23 cellular contexts compared by ENCODE assay signal in the genomic region with DNA sequence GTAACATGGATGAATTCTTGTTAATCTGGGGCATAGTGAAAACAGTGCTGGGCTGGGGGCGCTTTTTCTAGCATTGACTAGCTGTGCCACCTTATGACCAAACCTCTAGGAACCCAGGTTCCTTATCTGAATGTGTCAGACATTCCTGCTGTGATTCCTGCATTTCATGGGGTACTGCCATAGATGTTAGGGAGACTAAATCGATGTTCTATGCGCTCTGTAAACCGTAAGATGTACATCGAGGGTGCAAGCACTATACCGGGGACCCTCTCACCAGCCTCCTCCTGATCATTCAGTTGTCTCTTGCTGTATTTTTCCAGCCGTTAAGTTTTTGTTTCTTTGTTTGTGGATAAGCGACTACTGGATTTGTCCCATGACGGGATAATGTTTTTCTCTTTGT.
DNase-seq lines count a peak whose midpoint lies in the region; ATAC-seq and TF ChIP-seq lines count a peak whose summit lies in the region.
"Had no signal": no experiment of that assay in that cellular context is flagged by ENCODE, and none has a peak within 500 bp of the region (broad histone marks: within the 10 kb centered on the region; RNA-seq: fewer than 3 reads in every experiment).

No MANE protein-coding gene starts in this region.

- H3K4me1 ChIP-seq in right cardiac atrium (ENCODE audit: control insufficient read depth, insufficient read depth, low read length) (no peaks in the 10 kb centered on the region), esophagus muscularis mucosa (no peaks in the 10 kb centered on the region)
- H3K4me1 ChIP-seq: A549, BE2C had no signal

- DNase-seq in right cardiac atrium (no peak), cardiac septum (ENCODE audit: low spot score) (no peak), esophagus muscularis mucosa (ENCODE audit: extremely low spot score) (peak; percentile 87), osteocyte (ENCODE audit: extremely low spot score, unreplicated experiment) (peak; percentile 17)
- no peak for DNase-seq in activated CD4-positive, alpha-beta T cell treated with anti-CD3 and anti-CD28 coated beads for 1 hour
- DNase-seq: 8988T; ACHN; AML-193; BE2C; Calu3; CD4-positive, alpha-beta T cell; COR-L47; DMS53; DMS79 treated with DMSO at 0.1 percent for 48 hours; GF-D8; H9 had no signal

- peak overlapping the region in 3 of 5 experiments; percentile 91 to 97 (median 96) for H3K27ac Mint-ChIP-seq in brain
- H3K27ac Mint-ChIP-seq in osteocyte (ENCODE audit: unreplicated experiment): no peak overlapping the region
- H3K27ac Mint-ChIP-seq: CD4-positive, alpha-beta T cell; GM23338 had no signal

- H3K9me3 Mint-ChIP-seq in brain: peaks cover 0 to 8% (median 4%) of the 10 kb centered on the region in 5 experiments
- H3K9me3 Mint-ChIP-seq in osteocyte (ENCODE audit: unreplicated experiment): no peaks in the 10 kb centered on the region
- H3K9me3 Mint-ChIP-seq: CD4-positive, alpha-beta T cell had no signal

- TF ChIP-seq CTCF in brain (conservative IDR thresholded peaks at IDR 0.05) (no peak), esophagus muscularis mucosa (IDR thresholded peaks at IDR 0.05) (no peak), osteocyte (IDR thresholded peaks at IDR 0.05) (no peak)

- intact Hi-C loops in right cardiac atrium (cut with DNase I) (no loop called here), cardiac septum (cut with DNase I) (no loop called here), esophagus muscularis mucosa (cut with DNase I) (no loop called here)

- H3K4me1 Mint-ChIP-seq in brain: peaks cover 66% of the 10 kb centered on the region
- H3K4me1 Mint-ChIP-seq in osteocyte (ENCODE audit: unreplicated experiment): no peaks in the 10 kb centered on the region

- H3K9me3 ChIP-seq in right cardiac atrium (ENCODE audit: control insufficient read depth, low read length): no peaks in the 10 kb centered on the region
- no peaks in the 10 kb centered on the region for H3K9me3 ChIP-seq in esophagus muscularis mucosa
- H3K9me3 ChIP-seq: A549; BE2C; BLaER1 treated with 17β-estradiol and CSF1 and Interleukin-3, amounts not matched to agents 10 nM and 100 nM had no signal

- H3K27me3 ChIP-seq in right cardiac atrium (ENCODE audit: control insufficient read depth, insufficient read depth) (no peaks in the 10 kb centered on the region), esophagus muscularis mucosa (no peaks in the 10 kb centered on the region)
- H3K27me3 ChIP-seq: BLaER1 treated with 17β-estradiol and CSF1 and Interleukin-3, amounts not matched to agents 10 nM and 100 nM had no signal

- H3K4me3 Mint-ChIP-seq in brain (no peak overlapping the region), osteocyte (ENCODE audit: unreplicated experiment) (no peak overlapping the region)
- H3K4me3 Mint-ChIP-seq: CD14-positive monocyte; CD4-positive, alpha-beta T cell; GM23338; H9 had no signal

- H3K27ac ChIP-seq in right cardiac atrium (ENCODE audit: low read length): peak overlapping the region; percentile 9
- no peak overlapping the region for H3K27ac ChIP-seq in esophagus muscularis mucosa (replicated peaks in 1 of 4)
- H3K27ac ChIP-seq: A549; BLaER1 treated with 17β-estradiol and CSF1 and Interleukin-3, amounts not matched to agents 10 nM and 100 nM had no signal

- H3K36me3 ChIP-seq in esophagus muscularis mucosa: no peaks in the 10 kb centered on the region
- H3K36me3 ChIP-seq: BE2C; BLaER1 treated with 17β-estradiol and CSF1 and Interleukin-3, amounts not matched to agents 10 nM and 100 nM had no signal

- peaks cover 8% of the 10 kb centered on the region for H3K27me3 Mint-ChIP-seq in brain
- peaks cover 41% of the 10 kb centered on the region for H3K27me3 Mint-ChIP-seq in osteocyte (ENCODE audit: unreplicated experiment)
- H3K27me3 Mint-ChIP-seq: CD4-positive, alpha-beta T cell had no signal

- H3K36me3 Mint-ChIP-seq in brain: no peaks in the 10 kb centered on the region
- no peaks in the 10 kb centered on the region for H3K36me3 Mint-ChIP-seq in osteocyte (ENCODE audit: unreplicated experiment)
- H3K36me3 Mint-ChIP-seq: CD14-positive monocyte had no signal

- H3K4me3 ChIP-seq in right cardiac atrium (ENCODE audit: low read length) (no peak overlapping the region), esophagus muscularis mucosa (no peak overlapping the region)
- H3K4me3 ChIP-seq: A549; BLaER1 treated with 17β-estradiol and CSF1 and Interleukin-3, amounts not matched to agents 10 nM and 100 nM; GM23338 had no signal

- 88% methylated on average over 9 of the region's 9 CpGs for WGBS in right cardiac atrium
- WGBS in esophagus muscularis mucosa: 89% methylated on average over 9 of the region's 9 CpGs

- no peak for TF ChIP-seq EP300 in esophagus muscularis mucosa (IDR thresholded peaks at IDR 0.05)

- no peak for TF ChIP-seq POLR2A in esophagus muscularis mucosa (IDR thresholded peaks at IDR 0.05; ENCODE audit: low read depth)

- ATAC-seq in right cardiac atrium: no peak
- ATAC-seq in HG03045 (IDR thresholded peaks at IDR 0.05; ENCODE audit: unreplicated experiment): no peak
- ATAC-seq: A549, GM23338, HCT116 had no signal

Comparison
In these comparisons a context has a peak if more than half of its experiments do, and no peak if none do; other contexts are left out.
1. DNase-seq: peak in esophagus muscularis mucosa (single experiment) and osteocyte (single experiment); none in right cardiac atrium (0 of 3), cardiac septum (single experiment) and activated CD4-positive, alpha-beta T cell treated with anti-CD3 and anti-CD28 coated beads for 1 hour (single experiment).